In the genomic region with DNA sequence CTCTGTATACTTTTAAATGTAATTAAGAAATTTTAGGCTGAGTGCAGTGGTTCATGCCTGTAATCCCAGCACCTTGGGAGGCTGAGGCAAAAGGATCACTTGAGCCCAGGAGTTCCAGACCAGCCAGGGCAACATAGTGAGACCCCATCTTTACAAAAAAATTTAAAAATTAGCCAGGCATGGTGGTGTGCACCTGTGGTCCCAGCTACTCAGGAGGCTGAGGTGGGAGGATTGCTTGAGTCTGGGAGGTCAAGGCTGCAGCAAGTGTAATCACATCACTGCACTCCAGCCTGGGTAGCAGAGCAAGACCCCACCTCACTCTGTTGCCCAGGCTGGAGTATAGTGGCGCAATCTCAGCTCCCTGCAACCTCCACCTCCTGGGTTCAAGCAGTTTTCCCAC, we compare ENCODE assay signal across 10 cellular contexts. TPM values are rescaled to one million over a fixed set of nuclear protein-coding genes. Genes with fewer than 3 reads are reported as not detected.
"Had no signal": no experiment of that assay in that cellular context is flagged by ENCODE, and none has a peak within 500 bp of the region (broad histone marks: within the 10 kb centered on the region; RNA-seq: fewer than 3 reads in every experiment).

No MANE protein-coding gene starts in this region.

RNA-seq across cellular contexts. Expression of a gene that starts 33.5 kb away (rescaled TPM):
- total RNA-seq: stomach, temporal lobe, thoracic aorta, thyroid gland, transverse colon, upper lobe of right lung, ureter, urinary bladder, vagina had no signal
- polyA plus RNA-seq: stomach, thymus had no signal
